ENCODE assay signal across 20 cellular contexts in genomic region chr1:221573727-221574126, GRCh38.
DNase-seq lines count a peak whose midpoint lies in the region; ATAC-seq and TF ChIP-seq lines count a peak whose summit lies in the region.
"Had no signal": no experiment of that assay in that cellular context is flagged by ENCODE, and none has a peak within 500 bp of the region (broad histone marks: within the 10 kb centered on the region; RNA-seq: fewer than 3 reads in every experiment).

No MANE protein-coding gene starts in this region.

- no peak overlapping the region for H3K4me3 ChIP-seq in AG10803 (ENCODE audit: low read length)
- no peak overlapping the region for H3K4me3 ChIP-seq in choroid plexus epithelial cell (ENCODE audit: low read depth, low read length)
- H3K4me3 ChIP-seq in GM23338 = no peak overlapping the region
- H3K4me3 ChIP-seq: PC-9, spleen had no signal

- H3K27ac Mint-ChIP-seq in GM23338 = no peak overlapping the region
- H3K27ac Mint-ChIP-seq: activated naive CD8-positive, alpha-beta T cell; activated T-helper 1 cell treated with anti-CD3 and anti-CD28 coated beads, Interleukin-12 subunit alpha, Interleukin-12 subunit beta, Interleukin-2, Interleukin-4 antibody, amounts not matched to agents 30 ng/mL and 10 ng/mL and 1 ng/mL, durations not matched to agents 14 hours and 24 hours and 36 hours; CD4-positive, alpha-beta T cell had no signal

- H3K36me3 Mint-ChIP-seq in GM23338 (ENCODE audit: low read depth) = no peaks in the 10 kb centered on the region; the same call in 2 of the 3 replicates

- no peak overlapping the region for H3K27ac ChIP-seq in GM23338 (ENCODE audit: low read depth)
- H3K27ac ChIP-seq: PC-9, spleen had no signal

- H3F3A ChIP-seq in GM23338 (replicated peaks; ENCODE audit: low read depth) = no peaks in the 10 kb centered on the region

- H3K36me3 ChIP-seq in GM23338 (ENCODE audit: insufficient read depth) = no peaks in the 10 kb centered on the region
- H3K36me3 ChIP-seq: spleen had no signal

- H2AFZ ChIP-seq in GM23338 = no peak overlapping the region
- H2AFZ ChIP-seq: PC-9 had no signal

- no peaks in the 10 kb centered on the region for H3K4me1 ChIP-seq in GM23338 (ENCODE audit: insufficient read depth)
- H3K4me1 ChIP-seq: spleen had no signal

- H3K27me3 ChIP-seq in GM23338 (ENCODE audit: insufficient read depth) = no peaks in the 10 kb centered on the region
- H3K27me3 ChIP-seq: spleen had no signal

- no peak for TF ChIP-seq CTCF in AG10803 (conservative IDR thresholded peaks at IDR 0.05; ENCODE audit: low read length)
- TF ChIP-seq CTCF in choroid plexus epithelial cell (conservative IDR thresholded peaks at IDR 0.05; ENCODE audit: low read depth, low read length) = no peak
- TF ChIP-seq CTCF in GM23338 (conservative IDR thresholded peaks at IDR 0.05; ENCODE audit: low read depth in 2 of 2) = no peak

- H3K4me1 Mint-ChIP-seq in GM23338 = no peaks in the 10 kb centered on the region

- no peaks in the 10 kb centered on the region for H3K9me2 ChIP-seq in GM23338 (ENCODE audit: insufficient read depth)
- H3K9me2 ChIP-seq: SK-N-SH had no signal

- ATAC-seq in GM19023 (IDR thresholded peaks at IDR 0.05; ENCODE audit: unreplicated experiment) = no peak
- no peak for ATAC-seq in GM18502 (IDR thresholded peaks at IDR 0.05; ENCODE audit: poor library complexity, unreplicated experiment)
- no peak for ATAC-seq in GM23338

- H3K4me2 ChIP-seq in GM23338 = no peak overlapping the region
- H3K4me2 ChIP-seq: PC-9, SK-N-SH had no signal

- H3K9me3 Mint-ChIP-seq in GM23338 = peaks cover 10% of the 10 kb centered on the region
- H3K9me3 Mint-ChIP-seq: CD4-positive, alpha-beta T cell had no signal

- peak; percentile 18 for DNase-seq in AG10803 (ENCODE audit: low read depth)
- peak; percentile 30 for DNase-seq in M059J (ENCODE audit: low read depth)
- DNase-seq in choroid plexus epithelial cell (ENCODE audit: low read depth) = peak; percentile 18
- DNase-seq in medulla oblongata (ENCODE audit: extremely low spot score) = peak; percentile 16
- no peak for DNase-seq in SW480 (ENCODE audit: low spot score)
- no peak for DNase-seq in GM23338 (ENCODE audit: low spot score)
- DNase-seq: activated CD4-positive, alpha-beta T cell treated with anti-CD3 and anti-CD28 coated beads for 1 hour; activated CD8-positive, alpha-beta memory T cell treated with anti-CD3 and anti-CD28 coated beads for 24 hours; CD4-positive, alpha-beta T cell; KG1; midbrain; NCI-H2081 treated with DMSO at 0.1 percent for 48 hours; NCI-H774; PC-9; SK-N-SH; spleen had no signal

- no peaks in the 10 kb centered on the region for H3K27me3 Mint-ChIP-seq in GM23338 (ENCODE audit: insufficient read depth, low read depth, poor library complexity)

- no peaks in the 10 kb centered on the region for H4K20me1 ChIP-seq in GM23338 (replicated peaks; ENCODE audit: insufficient read depth)

- no peak overlapping the region for H3K4me3 Mint-ChIP-seq in GM23338
- H3K4me3 Mint-ChIP-seq: activated naive CD8-positive, alpha-beta T cell; activated T-helper 1 cell treated with anti-CD3 and anti-CD28 coated beads, Interleukin-12 subunit alpha, Interleukin-12 subunit beta, Interleukin-2, Interleukin-4 antibody, amounts not matched to agents 30 ng/mL and 10 ng/mL and 1 ng/mL, durations not matched to agents 14 hours and 24 hours and 36 hours; CD4-positive, alpha-beta T cell had no signal

- no peaks in the 10 kb centered on the region for H3K79me2 ChIP-seq in GM23338 (replicated peaks; ENCODE audit: insufficient read depth)

TF ChIP-seq in GM23338, 12 proteins besides CTCF, POLR2A, EP300 and RAD21 (continues in another document):
- no peak for TF ChIP-seq ZNF331 (CRISPR knock-in tag; IDR thresholded peaks at IDR 0.05; ENCODE audit: low read depth)
- no peak for TF ChIP-seq EZH2 (IDR thresholded peaks at IDR 0.05; ENCODE audit: low read depth, unreplicated experiment)
- TF ChIP-seq ZNF114 (CRISPR knock-in tag; IDR thresholded peaks at IDR 0.05) = no peak
- no peak for TF ChIP-seq JUNB (IDR thresholded peaks at IDR 0.05; ENCODE audit: unreplicated experiment)
- no peak for TF ChIP-seq ZNF462 (CRISPR knock-in tag; IDR thresholded peaks at IDR 0.05)
- no peak for TF ChIP-seq REST (IDR thresholded peaks at IDR 0.05; ENCODE audit: unreplicated experiment)
- no peak for TF ChIP-seq CREB1 (CRISPR knock-in tag; IDR thresholded peaks at IDR 0.05; ENCODE audit: low read depth)

Comparison
In these comparisons a context has a peak if more than half of its experiments do, and no peak if none do; other contexts are left out.
1. DNase-seq: peak in AG10803 (single experiment), M059J (single experiment), choroid plexus epithelial cell (single experiment) and medulla oblongata (single experiment); none in SW480 (single experiment) and GM23338 (single experiment).